Comparison of ENCODE assay signal across 21 cellular contexts in genomic region chr2:118120001-118120400, GRCh38.
"Had no signal": no experiment of that assay in that cellular context is flagged by ENCODE, and none has a peak within 500 bp of the region (broad histone marks: within the 10 kb centered on the region; RNA-seq: fewer than 3 reads in every experiment).

No MANE protein-coding gene starts in this region.

- ATAC-seq: activated CD8-positive, alpha-beta T cell treated with anti-CD3 and anti-CD28 coated beads, Interleukin-2, amount 10 ng/mL, durations not matched to agents 7 days and 5 days; natural killer cell treated with Interleukin-12 subunit alpha and Interleukin-12 subunit beta and Interleukin-15 and Interleukin-18, amount 100 ng/mL, for 72 hours; stimulated activated naive CD8-positive, alpha-beta T cell treated with anti-CD3 and anti-CD28 coated beads, Interleukin-15, amount 100 ng/mL, for 72 hours had no signal

- H3K27me3 ChIP-seq: breast epithelium, left lung, right lobe of liver, testis had no signal

- H3K4me1 ChIP-seq: prostate gland had no signal

- H3K27ac ChIP-seq: breast epithelium, prostate gland, testis had no signal

- H3K4me3 ChIP-seq: breast epithelium, left lung, prostate gland, right lobe of liver, testis had no signal

- H3K36me3 ChIP-seq: breast epithelium, left lung, prostate gland, right lobe of liver had no signal

- H3K9me3 ChIP-seq: breast epithelium, left lung, prostate gland, right lobe of liver, testis had no signal

- DNase-seq: activated CD4-positive, alpha-beta T cell treated with anti-CD3 and anti-CD28 coated beads, Interleukin-2, amount 10 ng/mL, durations not matched to agents 24 days and 14 days; activated CD4-positive, CD25-positive, alpha-beta regulatory T cell; activated CD8-positive, alpha-beta memory T cell treated with anti-CD3 and anti-CD28 coated beads, Interleukin-2, amount 50 U/mL, for 4 hours; activated CD8-positive, alpha-beta T cell treated with anti-CD3 and anti-CD28 coated beads, Interleukin-2, amount 10 ng/mL, durations not matched to agents 7 days and 5 days; activated gamma-delta T cell treated with Interleukin-2 at 50 U/mL for 16 hours; activated T-cell treated with anti-CD3 and anti-CD28 coated beads, Interleukin-2, amount 50 U/mL, for 48 hours; cerebellar nuclear complex; dermis blood vessel endothelial cell; endodermal cell; foreskin fibroblast; hypothalamus; kidney; left lung; mesendoderm; right lobe of liver; stimulated activated naive CD8-positive, alpha-beta T cell treated with anti-CD3 and anti-CD28 coated beads, Interleukin-15, amount 100 ng/mL, for 72 hours; SW 1271; testis had no signal
